17 cellular contexts compared by ENCODE assay signal in genomic region chr2:54845094-54845493, GRCh38.
"Had no signal": no experiment of that assay in that cellular context is flagged by ENCODE, and none has a peak within 500 bp of the region (broad histone marks: within the 10 kb centered on the region; RNA-seq: fewer than 3 reads in every experiment).

No MANE protein-coding gene starts in this region.

- DNase-seq: activated CD4-positive, alpha-beta T cell treated with anti-CD3 and anti-CD28 coated beads for 4 hours; activated CD8-positive, alpha-beta memory T cell treated with anti-CD3 and anti-CD28 coated beads, Interleukin-2, amount 50 U/mL, for 48 hours; activated CD8-positive, alpha-beta T cell treated with anti-CD3 and anti-CD28 coated beads for 36 hours; aorta; glutamatergic neuron; left cardiac atrium; natural killer cell; nucleus accumbens; stimulated activated CD4-positive, alpha-beta T cell treated with anti-CD3 and anti-CD28 coated beads, Interleukin-4, amount 100 ng/mL, for 4 hours; thyroid gland had no signal

- H3K9me3 ChIP-seq: breast epithelium, esophagus muscularis mucosa, right atrium auricular region, thyroid gland, vagina had no signal

- H3K4me1 ChIP-seq: breast epithelium, right atrium auricular region, vagina had no signal

- H3K36me3 ChIP-seq: breast epithelium, esophagus muscularis mucosa, right atrium auricular region, thyroid gland, vagina had no signal

- H3K27ac ChIP-seq: breast epithelium, esophagus muscularis mucosa, right atrium auricular region, skin epidermis, thyroid gland, vagina, VCaP had no signal

- ATAC-seq: activated CD8-positive, alpha-beta T cell treated with anti-CD3 and anti-CD28 coated beads for 36 hours; left cardiac atrium; natural killer cell had no signal

- H3K4me3 ChIP-seq: breast epithelium, esophagus muscularis mucosa, lung, right atrium auricular region, skin epidermis, thyroid gland, vagina had no signal

- H3K27me3 ChIP-seq: breast epithelium, esophagus muscularis mucosa, right atrium auricular region, thyroid gland, vagina had no signal
